18 cellular contexts compared by ENCODE assay signal in the genomic region with DNA sequence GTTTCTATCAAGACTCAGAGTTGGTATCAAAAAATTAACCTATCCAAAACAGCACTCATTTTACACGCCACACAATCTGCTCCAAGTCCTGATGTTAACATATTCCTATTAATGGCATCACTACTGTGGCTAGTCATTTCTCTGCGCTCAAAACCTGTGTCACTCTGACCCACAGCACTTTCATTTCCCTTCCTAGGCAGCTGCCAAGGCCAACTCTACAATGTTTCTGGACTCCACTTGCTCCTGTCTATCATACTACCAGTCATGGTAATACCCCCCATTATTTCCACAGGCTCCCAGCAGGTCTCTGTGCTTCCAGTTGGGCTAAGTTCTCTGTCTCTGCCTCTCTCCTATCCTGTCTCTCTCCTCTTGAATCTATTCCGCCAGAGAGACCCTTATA.
"Had no signal": no experiment of that assay in that cellular context is flagged by ENCODE, and none has a peak within 500 bp of the region (broad histone marks: within the 10 kb centered on the region; RNA-seq: fewer than 3 reads in every experiment).

No MANE protein-coding gene starts in this region.

- H3K9me3 ChIP-seq: vagina had no signal

- ATAC-seq: activated naive CD8-positive, alpha-beta T cell treated with anti-CD3 and anti-CD28 coated beads, Interleukin-2, amount 50 U/mL, for 24 hours; left ventricle myocardium superior; stimulated activated naive B cell treated with anti-CD40 and anti-IgM and Interleukin-4, amounts not matched to agents 10 μg/mL and 1 μg/mL and 100 μg/mL, for 72 hours had no signal

- H3K4me3 ChIP-seq: esophagus squamous epithelium, tibial artery, vagina had no signal

- DNase-seq: activated CD4-positive, alpha-beta T cell treated with anti-CD3 and anti-CD28 coated beads for 1 hour; activated CD4-positive, alpha-beta T cell treated with anti-CD3 and anti-CD28 coated beads, Interleukin-2, amount 50 U/mL, for 48 hours; activated naive CD4-positive, alpha-beta T cell treated with anti-CD3 and anti-CD28 coated beads for 36 hours; activated naive CD8-positive, alpha-beta T cell treated with anti-CD3 and anti-CD28 coated beads, Interleukin-2, amount 50 U/mL, for 24 hours; aorta; cerebellar nuclear complex; effector CD8-positive, alpha-beta T cell; esophagus squamous epithelium; kidney glomerular epithelial cell; left ventricle myocardium superior; mesenchymal stem cell; stimulated activated CD4-positive, alpha-beta T cell treated with anti-CD3 and anti-CD28 coated beads, Interleukin-2, amount 100 ng/mL, for 48 hours; stimulated activated naive B cell treated with anti-CD40 and anti-IgM and Interleukin-4, amounts not matched to agents 10 μg/mL and 1 μg/mL and 100 μg/mL, for 72 hours; T1000; tibial artery had no signal

- H3K4me1 ChIP-seq: vagina had no signal

- H3K27me3 Mint-ChIP-seq: activated naive CD8-positive, alpha-beta T cell treated with anti-CD3 and anti-CD28 coated beads, Interleukin-2, amount 50 U/mL, for 24 hours; stimulated activated naive B cell treated with anti-CD40 and anti-IgM and Interleukin-4, amounts not matched to agents 10 μg/mL and 1 μg/mL and 100 μg/mL, for 72 hours had no signal

- H3K27ac ChIP-seq: esophagus squamous epithelium, tibial artery, vagina had no signal

- H3K4me3 Mint-ChIP-seq: activated naive CD4-positive, alpha-beta T cell treated with anti-CD3 and anti-CD28 coated beads for 36 hours; activated naive CD8-positive, alpha-beta T cell treated with anti-CD3 and anti-CD28 coated beads, Interleukin-2, amount 50 U/mL, for 24 hours; neural crest cell; stimulated activated naive B cell treated with anti-CD40 and anti-IgM and Interleukin-4, amounts not matched to agents 10 μg/mL and 1 μg/mL and 100 μg/mL, for 72 hours had no signal

- H3K27me3 ChIP-seq: esophagus squamous epithelium, tibial artery, vagina had no signal

- H3K4me1 Mint-ChIP-seq: neural crest cell; stimulated activated naive B cell treated with anti-CD40 and anti-IgM and Interleukin-4, amounts not matched to agents 10 μg/mL and 1 μg/mL and 100 μg/mL, for 72 hours had no signal

- H3K27ac Mint-ChIP-seq: activated naive CD4-positive, alpha-beta T cell treated with anti-CD3 and anti-CD28 coated beads for 36 hours; activated naive CD8-positive, alpha-beta T cell treated with anti-CD3 and anti-CD28 coated beads, Interleukin-2, amount 50 U/mL, for 24 hours; activated T-helper 2 cell treated with anti-CD3 and anti-CD28 coated beads, Interferon-gamma antibody, Interleukin-2, Interleukin-4, amounts not matched to agents 10 μg/mL and 5 μg/mL and 100 μg/mL, durations not matched to agents 14 hours and 24 hours and 36 hours; stimulated activated naive B cell treated with anti-CD40 and anti-IgM and Interleukin-4, amounts not matched to agents 10 μg/mL and 1 μg/mL and 100 μg/mL, for 72 hours had no signal
